Comparison of ENCODE assay signal across 8 cellular contexts in genomic region chr4:9153008-9153570, GRCh38. TPM values are rescaled to one million over a fixed set of nuclear protein-coding genes. Genes with fewer than 3 reads are reported as not detected.
DNase-seq lines count a peak whose midpoint lies in the region; ATAC-seq, FAIRE-seq and TF ChIP-seq lines count a peak whose summit lies in the region.
"Not testable (repeated sequence)": the region's sequence is repeated elsewhere in the genome, so short reads cannot be mapped to it uniquely, and the experiment has no call there.

No MANE protein-coding gene starts in this region.

- intact Hi-C loops in psoas muscle (cut with DNase I) = not testable (repeated sequence)

- H3K36me3 ChIP-seq in bronchial epithelial cell (ENCODE audit: control insufficient read depth, insufficient read depth, low read length); iPS DF 6.9 (ENCODE audit: control insufficient read depth, insufficient read depth, low read length); psoas muscle (ENCODE audit: insufficient read depth in 1 of 2, low read depth in 1 of 2); thoracic aorta: not testable (repeated sequence)

- WGBS in iPS DF 6.9 (ENCODE audit: insufficient coverage, insufficient read length) = no CpG with 5 or more reads among the region's 53 CpGs
- 0 to 1% (median 1%) methylated on average over 32 to 53 of the region's 53 CpGs for WGBS in psoas muscle, 3 donors

- peak; percentile 100 for ATAC-seq in HG03159 (IDR thresholded peaks at IDR 0.05; ENCODE audit: unreplicated experiment)
- peak; percentile 100 for ATAC-seq in psoas muscle
- ATAC-seq in thoracic aorta (ENCODE audit: insufficient number of reproducible peaks, low FRiP score, low read depth) = peak; percentile 100

- TF ChIP-seq CTCF in bronchial epithelial cell (IDR thresholded peaks at IDR 0.05; ENCODE audit: insufficient read depth, low read length, severe bottlenecking) = peak; percentile 4
- TF ChIP-seq CTCF in psoas muscle (IDR thresholded peaks at IDR 0.05); thoracic aorta (IDR thresholded peaks at IDR 0.05): not testable (repeated sequence)

- H3K4me3 ChIP-seq in bronchial epithelial cell (ENCODE audit: low read depth, low read length) (peak overlapping the region; percentile 69), iPS DF 6.9 (ENCODE audit: low read length) (peak overlapping the region; percentile 65; the same call in 1 of the 2 replicates), psoas muscle (peak overlapping the region; percentile 82), thoracic aorta (peak overlapping the region; percentile 87)

- H3K27me3 ChIP-seq in bronchial epithelial cell (ENCODE audit: control insufficient read depth, insufficient read depth, low read length); iPS DF 6.9 (ENCODE audit: control insufficient read depth, insufficient read depth, low read length); psoas muscle (ENCODE audit: insufficient read depth in 3 of 3, low read length in 2 of 3); thoracic aorta (replicated peaks; ENCODE audit: insufficient read depth): not testable (repeated sequence)

- H3K27ac ChIP-seq in iPS DF 6.9 (ENCODE audit: low read length) = not testable (repeated sequence)
- H3K27ac ChIP-seq in psoas muscle (peak overlapping the region; percentile 84), thoracic aorta (peak overlapping the region in 1 of 2 donors; percentile 64)

- peak; percentile 96 for DNase-seq in GDM1 (lab: John Stamatoyannopoulos, UW)
- peak; percentile 88 for DNase-seq in NCI-H460 (ENCODE audit: extremely low read depth, low read depth)
- DNase-seq in activated CD4-positive, alpha-beta T cell treated with anti-CD3 and anti-CD28 coated beads for 4 hours = peak; percentile 97
- DNase-seq in bronchial epithelial cell (ENCODE audit: low read depth) = peak; percentile 93
- peak; percentile 25 for DNase-seq in iPS DF 6.9 (ENCODE audit: low read depth, low spot score)
- peak; percentile 96 to 98 for DNase-seq in psoas muscle
- peak; percentile 89 for DNase-seq in thoracic aorta (ENCODE audit: low spot score)

- H3K4me1 ChIP-seq in iPS DF 6.9 (ENCODE audit: control insufficient read depth, insufficient read depth, low read length); psoas muscle; thoracic aorta (ENCODE audit: control insufficient read depth in 1 of 2, low read depth in 2 of 2): not testable (repeated sequence)

- not testable (repeated sequence) for H3K9me3 ChIP-seq in iPS DF 6.9 (ENCODE audit: control insufficient read depth, insufficient read depth, low read length); psoas muscle; thoracic aorta

- FAIRE-seq in bronchial epithelial cell (lab: Jason Lieb, UNC) = not testable (repeated sequence)

RNA-seq across cellular contexts. Expression of gene FAM90A26, which starts 17.1 kb away (rescaled TPM):
- total RNA-seq in NCI-H460 (2014; rRNA removed; shearing (Covaris generic)) = not detected in 2 replicates
- not detected in 2 replicates for polyA plus RNA-seq in NCI-H460 (2014; cell fraction: nucleus; rRNA removed)
- total RNA-seq in bronchial epithelial cell (not detected in 2 replicates), psoas muscle (not detected), thoracic aorta (not detected)
- not detected for polyA plus RNA-seq in psoas muscle

RNA-seq across cellular contexts. Expression of gene USP17L10, which starts 57.4 kb away (rescaled TPM):
- total RNA-seq in NCI-H460 (2014; rRNA removed; shearing (Covaris generic)) = not detected in 2 replicates
- not detected in 2 replicates for polyA plus RNA-seq in NCI-H460 (2014; cell fraction: nucleus; rRNA removed)
- total RNA-seq in bronchial epithelial cell (not detected in 2 replicates), psoas muscle (not detected), thoracic aorta (not detected)
- not detected for polyA plus RNA-seq in psoas muscle

Comparison
In these comparisons a context has a peak if more than half of its experiments do, and no peak if none do; other contexts are left out.
1. DNase-seq: peak in every context shown above with its lines; median percentile 97 in activated CD4-positive, alpha-beta T cell treated with anti-CD3 and anti-CD28 coated beads for 4 hours; 97 in psoas muscle; 96 in GDM1; 93 in bronchial epithelial cell; 89 in thoracic aorta; 88 in NCI-H460; 25 in iPS DF 6.9.